In genomic region chr2:64941143-64941542, GRCh38 we compare ENCODE assay signal across 13 cellular contexts. TPM values are rescaled to one million over a fixed set of nuclear protein-coding genes. Genes with fewer than 3 reads are reported as not detected.
DNase-seq lines count a peak whose midpoint lies in the region; ATAC-seq and TF ChIP-seq lines count a peak whose summit lies in the region.
"Had no signal": no experiment of that assay in that cellular context is flagged by ENCODE, and none has a peak within 500 bp of the region (broad histone marks: within the 10 kb centered on the region; RNA-seq: fewer than 3 reads in every experiment).

No MANE protein-coding gene starts in this region.

- no peaks in the 10 kb centered on the region for H3K36me3 Mint-ChIP-seq in memory B cell
- H3K36me3 Mint-ChIP-seq: CD4-positive, CD25-positive, alpha-beta regulatory T cell had no signal

- intact Hi-C loops in OCI-LY7 (cut with micrococcal nuclease; ENCODE audit: unreplicated experiment) (no loop called here), left colon (cut with DNase I, micrococcal nuclease) (no loop called here)

- H3K27ac ChIP-seq in DOHH2 (ENCODE audit: low read depth, low read length) (no peak overlapping the region), OCI-LY7 (ENCODE audit: low read depth, low read length, poor library complexity, severe bottlenecking) (no peak overlapping the region)
- H3K27ac ChIP-seq: GM23248 had no signal

- H3K9me2 ChIP-seq in DOHH2 (replicated peaks; ENCODE audit: control insufficient read depth, low read length) (no peaks in the 10 kb centered on the region), OCI-LY7 (ENCODE audit: insufficient read depth, low read length) (no peaks in the 10 kb centered on the region)

- no peak overlapping the region for H3K4me2 ChIP-seq in DOHH2 (ENCODE audit: low read length)
- no peak overlapping the region for H3K4me2 ChIP-seq in OCI-LY7 (ENCODE audit: low read length)
- H3K4me2 ChIP-seq: A549 had no signal

- H4K20me1 ChIP-seq in DOHH2 (ENCODE audit: control insufficient read depth, insufficient read depth, low read depth, low read length) (no peaks in the 10 kb centered on the region), OCI-LY7 (ENCODE audit: insufficient read depth, low read length) (no peaks in the 10 kb centered on the region)

- CTCF ChIA-PET in OCI-LY7 (lab: Charles Lee; ENCODE audit: unreplicated experiment), result interaction anchor here (2.1 kb wide), 1 partner anchor 9 kb away, joined by 8 read pairs; no protein-coding TSS in a partner anchor

- TF ChIP-seq CTCF in DOHH2 (IDR thresholded peaks at IDR 0.05; ENCODE audit: low read depth, low read length, poor library complexity, severe bottlenecking), result peak; percentile 17
- TF ChIP-seq CTCF in OCI-LY7 (conservative IDR thresholded peaks at IDR 0.05; ENCODE audit: low read length), result peak; percentile 32; the same call in 1 of the 2 replicates

- peaks cover 6% of the 10 kb centered on the region; the same call in 1 of the 2 replicates for H3K36me3 ChIP-seq in DOHH2 (ENCODE audit: control insufficient read depth, low read length)
- H3K36me3 ChIP-seq in OCI-LY7 (ENCODE audit: insufficient read depth, low read length), result no peaks in the 10 kb centered on the region; the same call in 1 of the 2 replicates

- H3K79me2 ChIP-seq in DOHH2 (ENCODE audit: control insufficient read depth, low read length), result no peaks in the 10 kb centered on the region
- H3K79me2 ChIP-seq in OCI-LY7 (ENCODE audit: insufficient read depth, low read depth, low read length), result no peaks in the 10 kb centered on the region

- H3K9me3 Mint-ChIP-seq in memory B cell, result no peaks in the 10 kb centered on the region
- H3K9me3 Mint-ChIP-seq: CD4-positive, CD25-positive, alpha-beta regulatory T cell had no signal

- POLR2A ChIA-PET in OCI-LY7 (lab: Charles Lee), result interaction anchor here (0.7 to 1.0 kb wide), 2 partner anchors 9 to 17 kb away, joined by 3 to 4 read pairs; no protein-coding TSS in a partner anchor

- no peak overlapping the region for H3K4me3 Mint-ChIP-seq in memory B cell

- ATAC-seq in memory B cell (ENCODE audit: low read depth) (no peak), left colon (no peak)
- ATAC-seq: A549, HCT116 had no signal

- H3K9me3 ChIP-seq in DOHH2 (ENCODE audit: control insufficient read depth, insufficient read depth, low read length) (no peaks in the 10 kb centered on the region), OCI-LY7 (ENCODE audit: low read length) (no peaks in the 10 kb centered on the region)

- peaks cover 38% of the 10 kb centered on the region for H3K4me1 Mint-ChIP-seq in memory B cell

- H3K4me3 ChIP-seq in DOHH2 (ENCODE audit: low read length) (no peak overlapping the region), OCI-LY7 (ENCODE audit: low read depth, low read length, poor library complexity, severe bottlenecking) (no peak overlapping the region)
- H3K4me3 ChIP-seq: A549, GM23248 had no signal

- H3K4me1 ChIP-seq in DOHH2 (ENCODE audit: control insufficient read depth, low read length), result peaks cover 64% of the 10 kb centered on the region
- H3K4me1 ChIP-seq in OCI-LY7 (ENCODE audit: insufficient read depth, low read length, poor library complexity, severe bottlenecking), result peaks cover 71% of the 10 kb centered on the region

- no peak overlapping the region for H2AFZ ChIP-seq in OCI-LY7 (ENCODE audit: low read length)
- H2AFZ ChIP-seq: GM23248 had no signal

- no peaks in the 10 kb centered on the region for H3K27me3 ChIP-seq in DOHH2 (ENCODE audit: control insufficient read depth, low read length)

- DNase-seq in OCI-LY7 (ENCODE audit: low spot score) (no peak), memory B cell (ENCODE audit: low spot score in 2 of 2) (no peak), SHP77 (lab: John Stamatoyannopoulos, UW) (no peak), left colon (no peak)
- no peak for DNase-seq in stimulated activated CD4-positive, alpha-beta T cell treated with anti-CD3 and anti-CD28 coated beads, Interleukin-12 subunit alpha, Interleukin-12 subunit beta, amount 100 ng/mL, for 4 hours
- DNase-seq: CD4-positive, CD25-positive, alpha-beta regulatory T cell; DMS79; GDM1; GM23248; IMR-90 had no signal

- H3K27me3 Mint-ChIP-seq in memory B cell, result no peaks in the 10 kb centered on the region
- H3K27me3 Mint-ChIP-seq: CD4-positive, CD25-positive, alpha-beta regulatory T cell had no signal

- H3F3A ChIP-seq in DOHH2 (ENCODE audit: control insufficient read depth, insufficient read depth), result no peaks in the 10 kb centered on the region; the same call in 1 of the 2 replicates

- no TSS peak for BruUV-seq in OCI-LY7 (replicated peaks; lab: Mats Ljungman, UMichigan)

- H3K27ac Mint-ChIP-seq in memory B cell, result peak overlapping the region; percentile 83

RNA-seq across cellular contexts. Expression of gene SLC1A4, which starts 48.1 kb away (rescaled TPM):
- 17.2 and 20.6 TPM in 2 replicates for total RNA-seq in OCI-LY7 (2014; rRNA removed; shearing (Covaris generic))
- total RNA-seq in OCI-LY7 (2022) (27.7 and 31.1 TPM in 2 replicates), left colon (10 to 100 TPM; 10.8 to 12.5 TPM)
